ENCODE assay signal across 3 cellular contexts in genomic region chrX:70901465-70901864, GRCh38.
TF ChIP-seq lines count a peak whose summit lies in the region.

No MANE protein-coding gene starts in this region.

TF ChIP-seq in A549, 52 proteins besides CTCF, POLR2A, EP300 and RAD21:
- TF ChIP-seq KDM5A (IDR thresholded peaks at IDR 0.05) = no peak
- no peak for TF ChIP-seq SREBF2 (IDR thresholded peaks at IDR 0.05)
- no peak for TF ChIP-seq HOXB5 (CRISPR knock-in tag; IDR thresholded peaks at IDR 0.05)
- TF ChIP-seq FOSL2 (IDR thresholded peaks at IDR 0.05) = no peak
- TF ChIP-seq FOSL2 (CRISPR knock-in tag; IDR thresholded peaks at IDR 0.05) = no peak
- TF ChIP-seq EHF (CRISPR knock-in tag; IDR thresholded peaks at IDR 0.05) = no peak
- no peak for TF ChIP-seq ZFP36 (IDR thresholded peaks at IDR 0.05; ENCODE audit: borderline replicate concordance, partially characterized antibody)
- no peak for TF ChIP-seq HEYL (CRISPR knock-in tag; IDR thresholded peaks at IDR 0.05)
- no peak for TF ChIP-seq HES2 (IDR thresholded peaks at IDR 0.05)
- no peak for TF ChIP-seq HOXB13 (CRISPR knock-in tag; IDR thresholded peaks at IDR 0.05; ENCODE audit: low read depth)
- TF ChIP-seq NFE2L2 (conservative IDR thresholded peaks at IDR 0.05; ENCODE audit: low read length) = no peak
- no peak for TF ChIP-seq USF2 (IDR thresholded peaks at IDR 0.05)

TF ChIP-seq in GM23338, 12 proteins besides CTCF, POLR2A, EP300 and RAD21:
- TF ChIP-seq POLR2AphosphoS5 (IDR thresholded peaks at IDR 0.05; ENCODE audit: low read depth) (no peak), STAT1 (IDR thresholded peaks at IDR 0.05; ENCODE audit: unreplicated experiment) (no peak)

TF ChIP-seq in H1, 55 proteins besides CTCF, POLR2A, EP300 and RAD21:
- TF ChIP-seq RNF2 (IDR thresholded peaks at IDR 0.05; ENCODE audit: borderline replicate concordance, low read depth, low read length, missing control alignments, poor library complexity, severe bottlenecking) = no peak
- no peak for TF ChIP-seq CEBPB (IDR thresholded peaks at IDR 0.05; ENCODE audit: low read depth, low read length)
- TF ChIP-seq PHF8 (conservative IDR thresholded peaks at IDR 0.05; ENCODE audit: low read depth, low read length) = no peak
- no peak for TF ChIP-seq CBX8 (IDR thresholded peaks at IDR 0.05; ENCODE audit: borderline replicate concordance, low read depth, low read length)
- no peak for TF ChIP-seq ATF2 (IDR thresholded peaks at IDR 0.05; ENCODE audit: low read length)
- TF ChIP-seq RFX5 (IDR thresholded peaks at IDR 0.05; ENCODE audit: borderline replicate concordance, low read depth, low read length) = no peak
- no peak for TF ChIP-seq MAX (IDR thresholded peaks at IDR 0.05)
